In genomic region chr21:28148400-28149064, GRCh38 we compare ENCODE assay signal across 20 cellular contexts.
DNase-seq lines count a peak whose midpoint lies in the region; ATAC-seq, FAIRE-seq and TF ChIP-seq lines count a peak whose summit lies in the region.
"Had no signal": no experiment of that assay in that cellular context is flagged by ENCODE, and none has a peak within 500 bp of the region (broad histone marks: within the 10 kb centered on the region; RNA-seq: fewer than 3 reads in every experiment).

No MANE protein-coding gene starts in this region.

- no peak overlapping the region for H3K27ac ChIP-seq in GM23248
- no peak overlapping the region for H3K27ac ChIP-seq in pancreas
- H3K27ac ChIP-seq in tibial artery: no peak overlapping the region
- H3K27ac ChIP-seq: ascending aorta, dorsolateral prefrontal cortex, SK-N-MC had no signal

- H3K36me3 ChIP-seq in GM23248 (ENCODE audit: low read depth) (no peaks in the 10 kb centered on the region), pancreas (no peaks in the 10 kb centered on the region), tibial artery (no peaks in the 10 kb centered on the region)
- H3K36me3 ChIP-seq: ascending aorta had no signal

- H3K9me2 ChIP-seq in GM23248 (ENCODE audit: insufficient read depth): no peaks in the 10 kb centered on the region

- intact Hi-C loops in pancreas (cut with DNase I) (no loop called here), tibial artery (cut with DNase I; ENCODE audit: low total_unique reads) (no loop called here)

- H3K79me2 ChIP-seq in GM23248 (ENCODE audit: insufficient read depth): no peaks in the 10 kb centered on the region

- FAIRE-seq in pancreas (lab: Jason Lieb, UNC): no peak

- H3K27me3 ChIP-seq in GM23248 (replicated peaks; ENCODE audit: insufficient read depth): no peaks in the 10 kb centered on the region
- H3K27me3 ChIP-seq in pancreas: no peaks in the 10 kb centered on the region
- no peaks in the 10 kb centered on the region for H3K27me3 ChIP-seq in tibial artery
- H3K27me3 ChIP-seq: ascending aorta, dorsolateral prefrontal cortex had no signal

- WGBS in GM23248 (ENCODE audit: low coverage in 1 of 2, low lambda C conversion rate in 2 of 2, missing lambda C conversion rate in 2 of 2), 2 experiments: 57 to 62% methylated on average over 4 of the region's 4 CpGs
- 31 to 33% methylated on average over 4 of the region's 4 CpGs for WGBS in pancreas, 2 donors

- ATAC-seq in pancreas (peak; percentile 89 to 97 (median 94)), GM18907 (IDR thresholded peaks at IDR 0.05; ENCODE audit: unreplicated experiment) (no peak), HG02938 (IDR thresholded peaks at IDR 0.05; ENCODE audit: unreplicated experiment) (no peak)
- ATAC-seq: stimulated activated naive B cell treated with anti-CD40 and anti-IgM and Interleukin-4, amounts not matched to agents 10 μg/mL and 1 μg/mL and 100 μg/mL, for 72 hours had no signal

- in situ Hi-C loops in GM23248 (cut with MboI): no loop called here

- no peaks in the 10 kb centered on the region for H4K20me1 ChIP-seq in GM23248 (ENCODE audit: insufficient read depth)

- H3K4me1 ChIP-seq in GM23248 (ENCODE audit: insufficient read depth) (no peaks in the 10 kb centered on the region), pancreas (peaks cover 7 to 10% (median 7%) of the 10 kb centered on the region in 3 donors), tibial artery (no peaks in the 10 kb centered on the region)
- H3K4me1 ChIP-seq: ascending aorta had no signal

- no peaks in the 10 kb centered on the region for H3F3A ChIP-seq in GM23248 (ENCODE audit: insufficient read depth)

- TF ChIP-seq CTCF in fibroblast of pulmonary artery (IDR thresholded peaks at IDR 0.05; ENCODE audit: low read length, missing control alignments): no peak
- no peak for TF ChIP-seq CTCF in pancreas (IDR thresholded peaks at IDR 0.05)
- TF ChIP-seq CTCF in tibial artery (IDR thresholded peaks at IDR 0.05): no peak

- H2AFZ ChIP-seq in GM23248: no peak overlapping the region

- peak; percentile 17 for DNase-seq in GM23248
- DNase-seq in OCI-M1 (lab: John Stamatoyannopoulos, UW): peak; percentile 6
- DNase-seq in fibroblast of pulmonary artery (ENCODE audit: low read depth): peak; percentile 57
- DNase-seq in pancreas: peak in 4 of 6 donors; percentile 33 to 52 (median 44)
- no peak for DNase-seq in tibial artery
- no peak for DNase-seq in pons (ENCODE audit: low spot score)
- DNase-seq: activated gamma-delta T cell; AML-193; DMS 273 treated with DMSO at 0.1 percent for 48 hours; GOT3; midbrain; MV-4-11; nucleus accumbens; stimulated activated naive B cell treated with anti-CD40 and anti-IgM and Interleukin-4, amounts not matched to agents 10 μg/mL and 1 μg/mL and 100 μg/mL, for 72 hours had no signal

- no peak overlapping the region for H3K4me2 ChIP-seq in GM23248 (ENCODE audit: unreplicated experiment)
- H3K4me2 ChIP-seq: smooth muscle cell had no signal

- H3K9me3 ChIP-seq in GM23248 (ENCODE audit: low read depth) (no peaks in the 10 kb centered on the region), pancreas (no peaks in the 10 kb centered on the region), tibial artery (no peaks in the 10 kb centered on the region)
- H3K9me3 ChIP-seq: ascending aorta had no signal

- no peak overlapping the region for H3K9ac ChIP-seq in GM23248

- H3K4me3 ChIP-seq in GM23248: no peak overlapping the region
- no peak overlapping the region for H3K4me3 ChIP-seq in fibroblast of pulmonary artery (replicated peaks; ENCODE audit: low read depth, low read length)
- H3K4me3 ChIP-seq in pancreas: no peak overlapping the region
- H3K4me3 ChIP-seq in tibial artery: no peak overlapping the region
- H3K4me3 ChIP-seq: ascending aorta, dorsolateral prefrontal cortex, SK-N-MC, smooth muscle cell had no signal

Comparison
In these comparisons a context has a peak if more than half of its experiments do, and no peak if none do; other contexts are left out.
1. DNase-seq: peak in GM23248 (single experiment), OCI-M1 (single experiment), fibroblast of pulmonary artery (single experiment) and pancreas (4 of 6); none in tibial artery (0 of 2) and pons (single experiment).
2. ATAC-seq: peak in pancreas (4 of 4); none in GM18907 (single experiment) and HG02938 (single experiment).